8 cellular contexts compared by ENCODE assay signal in genomic region chr19:47094557-47095517, GRCh38. TPM values are rescaled to one million over a fixed set of nuclear protein-coding genes. Genes with fewer than 3 reads are reported as not detected.
DNase-seq lines count a peak whose midpoint lies in the region; ATAC-seq and TF ChIP-seq lines count a peak whose summit lies in the region.

No MANE protein-coding gene starts in this region.

- H3K4me3 ChIP-seq in HL-60 (replicated peaks; ENCODE audit: insufficient read depth, low read length), result no peak overlapping the region
- no peak overlapping the region for H3K4me3 ChIP-seq in right atrium auricular region

- peaks cover 79% of the 10 kb centered on the region for H3K4me1 Mint-ChIP-seq in activated CD8-positive, alpha-beta T cell treated with anti-CD3 and anti-CD28 coated beads, Interleukin-2, amount 10 ng/mL, durations not matched to agents 7 days and 5 days (ENCODE audit: low read depth)

- H3K27ac ChIP-seq in HL-60 (replicated peaks), result peak overlapping the region; percentile 96
- peak overlapping the region; percentile 82 for H3K27ac ChIP-seq in right atrium auricular region

- peak overlapping the region; percentile 78 for H3K4me3 Mint-ChIP-seq in activated CD8-positive, alpha-beta T cell treated with anti-CD3 and anti-CD28 coated beads, Interleukin-2, amount 10 ng/mL, durations not matched to agents 7 days and 5 days

- CTCF ChIA-PET in activated CD8-positive, alpha-beta T cell treated with anti-CD3 and anti-CD28 coated beads, Interleukin-2, amount 10 ng/mL, durations not matched to agents 7 days and 5 days (lab: Charles Lee), result interaction anchor here (1.0 to 7.3 kb wide), 8 partner anchors 11 to 149 kb away, joined by 4 to 48 read pairs (median 10); partner anchors contain the start of gene ZC3H4

- H3K9me3 ChIP-seq in right atrium auricular region, result no peaks in the 10 kb centered on the region

- no peaks in the 10 kb centered on the region for H3K27me3 ChIP-seq in HL-60 (ENCODE audit: insufficient read depth, poor library complexity, severe bottlenecking)
- H3K27me3 ChIP-seq in right atrium auricular region, result no peaks in the 10 kb centered on the region

- H3K4me1 ChIP-seq in right atrium auricular region, result peaks cover 0 to 63% of the 10 kb centered on the region in 2 donors

- TF ChIP-seq CTCF in HL-60 (IDR thresholded peaks at IDR 0.05; ENCODE audit: insufficient read depth, low read length) (no peak), right atrium auricular region (IDR thresholded peaks at IDR 0.05) (no peak)

- H3K9me3 Mint-ChIP-seq in activated CD8-positive, alpha-beta T cell treated with anti-CD3 and anti-CD28 coated beads, Interleukin-2, amount 10 ng/mL, durations not matched to agents 7 days and 5 days (ENCODE audit: insufficient read depth), result no peaks in the 10 kb centered on the region

- POLR2A ChIA-PET in activated CD8-positive, alpha-beta T cell treated with anti-CD3 and anti-CD28 coated beads, Interleukin-2, amount 10 ng/mL, durations not matched to agents 7 days and 5 days (lab: Charles Lee), result interaction anchor here (0.7 to 11.5 kb wide), 7 partner anchors 12 to 162 kb away, joined by 3 to 256 read pairs (median 3); partner anchors contain the start of gene ZC3H4

- DNase-seq in HL-60 (ENCODE audit: low read depth in 1 of 2, low spot score in 1 of 2) (peak in 1 of 2 experiments; percentile 78), right atrium auricular region (ENCODE audit: low spot score) (no peak), midbrain (lab: John Stamatoyannopoulos, UW) (no peak)
- DNase-seq in activated CD8-positive, alpha-beta T cell treated with anti-CD3 and anti-CD28 coated beads, Interleukin-2, amount 10 ng/mL, durations not matched to agents 7 days and 5 days, result peak; percentile 64
- DNase-seq in stimulated activated CD8-positive, alpha-beta memory T cell treated with anti-CD3 and anti-CD28 coated beads, Interleukin-4, amount 100 ng/mL, for 24 hours (ENCODE audit: low read depth), result peak; percentile 4

- H3K27ac Mint-ChIP-seq in activated CD8-positive, alpha-beta T cell treated with anti-CD3 and anti-CD28 coated beads, Interleukin-2, amount 10 ng/mL, durations not matched to agents 7 days and 5 days, result peak overlapping the region; percentile 87

- ATAC-seq in activated CD8-positive, alpha-beta T cell treated with anti-CD3 and anti-CD28 coated beads, Interleukin-2, amount 10 ng/mL, durations not matched to agents 7 days and 5 days, result peak; percentile 82
- ATAC-seq in GM19455 (IDR thresholded peaks at IDR 0.05; ENCODE audit: unreplicated experiment), result no peak
- ATAC-seq in HG02981 (IDR thresholded peaks at IDR 0.05; ENCODE audit: unreplicated experiment), result no peak
- ATAC-seq in GM18498 (IDR thresholded peaks at IDR 0.05; ENCODE audit: unreplicated experiment), result no peak

- H3K27me3 Mint-ChIP-seq in activated CD8-positive, alpha-beta T cell treated with anti-CD3 and anti-CD28 coated beads, Interleukin-2, amount 10 ng/mL, durations not matched to agents 7 days and 5 days (ENCODE audit: low read depth), result no peaks in the 10 kb centered on the region

- H3K36me3 ChIP-seq in right atrium auricular region, result peaks cover 39% of the 10 kb centered on the region

- H3K36me3 Mint-ChIP-seq in activated CD8-positive, alpha-beta T cell treated with anti-CD3 and anti-CD28 coated beads, Interleukin-2, amount 10 ng/mL, durations not matched to agents 7 days and 5 days (ENCODE audit: low read depth), result peaks cover 64% of the 10 kb centered on the region

RNA-seq across cellular contexts. Expression of gene ZC3H4, which starts 18.7 kb away (rescaled TPM):
- total RNA-seq in activated CD8-positive, alpha-beta T cell treated with anti-CD3 and anti-CD28 coated beads, Interleukin-2, amount 10 ng/mL, durations not matched to agents 7 days and 5 days, result 100 to 1,000 TPM; 102 TPM
- 10 to 100 TPM; 15.4 to 18.0 TPM for total RNA-seq in right atrium auricular region

RNA-seq across cellular contexts. Expression of gene SAE1, which starts 35.8 kb away (rescaled TPM):
- total RNA-seq in activated CD8-positive, alpha-beta T cell treated with anti-CD3 and anti-CD28 coated beads, Interleukin-2, amount 10 ng/mL, durations not matched to agents 7 days and 5 days, result 100 to 1,000 TPM; 165 to 175 TPM
- total RNA-seq in right atrium auricular region, result 10 to 100 TPM; 43.7 to 48.7 TPM

RNA-seq across cellular contexts. Expression of gene TMEM160, which starts 46.4 kb away (rescaled TPM):
- 10 to 100 TPM; 74.4 to 76.8 TPM for total RNA-seq in activated CD8-positive, alpha-beta T cell treated with anti-CD3 and anti-CD28 coated beads, Interleukin-2, amount 10 ng/mL, durations not matched to agents 7 days and 5 days
- total RNA-seq in right atrium auricular region, result 10 to 100 TPM; 47.8 to 51.0 TPM

Comparison
In these comparisons a context has a peak if more than half of its experiments do, and no peak if none do; other contexts are left out.
1. DNase-seq: peak in activated CD8-positive, alpha-beta T cell treated with anti-CD3 and anti-CD28 coated beads, Interleukin-2, amount 10 ng/mL, durations not matched to agents 7 days and 5 days (single experiment) and stimulated activated CD8-positive, alpha-beta memory T cell treated with anti-CD3 and anti-CD28 coated beads, Interleukin-4, amount 100 ng/mL, for 24 hours (single experiment); none in right atrium auricular region (single experiment) and midbrain (single experiment).
2. RNA of gene ZC3H4, which starts 18.7 kb away (total RNA-seq): 102 TPM in activated CD8-positive, alpha-beta T cell treated with anti-CD3 and anti-CD28 coated beads, Interleukin-2, amount 10 ng/mL, durations not matched to agents 7 days and 5 days; 15.4 to 18.0 TPM in right atrium auricular region; every median in the first group is over 4 times any median in the second.